Comparison of ENCODE assay signal across 11 cellular contexts in genomic region chr3:25423780-25424179, GRCh38. TPM values are rescaled to one million over a fixed set of nuclear protein-coding genes. Genes with fewer than 3 reads are reported as not detected.
DNase-seq lines count a peak whose midpoint lies in the region; ATAC-seq and TF ChIP-seq lines count a peak whose summit lies in the region.
"Had no signal": no experiment of that assay in that cellular context is flagged by ENCODE, and none has a peak within 500 bp of the region (broad histone marks: within the 10 kb centered on the region; RNA-seq: fewer than 3 reads in every experiment).

No MANE protein-coding gene starts in this region.

- TF ChIP-seq EP300 in sigmoid colon (IDR thresholded peaks at IDR 0.05) = no peak

- H3K9me3 ChIP-seq in SJSA1 (replicated peaks) (no peaks in the 10 kb centered on the region), sigmoid colon (no peaks in the 10 kb centered on the region), ascending aorta (no peaks in the 10 kb centered on the region)

- no peak for TF ChIP-seq POLR2A in sigmoid colon (IDR thresholded peaks at IDR 0.05)

- ATAC-seq in GM19035 (IDR thresholded peaks at IDR 0.05; ENCODE audit: unreplicated experiment) = no peak

- H3K4me3 ChIP-seq in SJSA1 = no peak overlapping the region
- no peak overlapping the region for H3K4me3 ChIP-seq in fibroblast of mammary gland (ENCODE audit: control insufficient read depth, low read depth, low read length)
- H3K4me3 ChIP-seq in sigmoid colon = no peak overlapping the region
- no peak overlapping the region for H3K4me3 ChIP-seq in ascending aorta

- peak; percentile 47 for DNase-seq in GM04504 (ENCODE audit: low read depth)
- DNase-seq in SJSA1 (ENCODE audit: low read depth in 1 of 2, low spot score in 2 of 2) = peak; percentile 47 to 64
- DNase-seq in fibroblast of mammary gland (ENCODE audit: low read depth) = peak; percentile 70
- no peak for DNase-seq in sigmoid colon
- DNase-seq in NCI-H2081 (lab: John Stamatoyannopoulos, UW) = no peak
- DNase-seq in ascending aorta (ENCODE audit: low spot score in 2 of 2) = no peak
- DNase-seq in glomerular visceral epithelial cell (ENCODE audit: extremely low spot score) = no peak
- DNase-seq: COR-L47, kidney, SW 1271 had no signal

- intact Hi-C loops in sigmoid colon (cut with DNase I) (loop anchor here (10.0 kb wide), 3 partner anchors 241 to 399 kb away; partner anchors contain the start of gene TOP2B), ascending aorta (cut with DNase I) (loop anchor here (10.0 kb wide), 1 partner anchor 269 kb away; no protein-coding TSS in a partner anchor)

- H3K27ac ChIP-seq in SJSA1 (peak overlapping the region; percentile 46), sigmoid colon (peak overlapping the region; percentile 59 to 95 (median 76)), ascending aorta (no peak overlapping the region)

- H3K27me3 ChIP-seq in SJSA1 (replicated peaks) (no peaks in the 10 kb centered on the region), sigmoid colon (no peaks in the 10 kb centered on the region), ascending aorta (no peaks in the 10 kb centered on the region)

- no peaks in the 10 kb centered on the region for H3K36me3 ChIP-seq in SJSA1
- no peaks in the 10 kb centered on the region for H3K36me3 ChIP-seq in sigmoid colon
- H3K36me3 ChIP-seq in ascending aorta = no peaks in the 10 kb centered on the region

- H3K4me1 ChIP-seq in SJSA1 (replicated peaks) = peaks cover 46% of the 10 kb centered on the region
- peaks cover 0 to 44% (median 31%) of the 10 kb centered on the region in 4 donors for H3K4me1 ChIP-seq in sigmoid colon
- H3K4me1 ChIP-seq in ascending aorta = peaks cover 0 to 3% of the 10 kb centered on the region in 2 donors

- TF ChIP-seq CTCF in fibroblast of mammary gland (conservative IDR thresholded peaks at IDR 0.05; ENCODE audit: control insufficient read depth, insufficient read depth, low read depth, low read length) = no peak
- no peak for TF ChIP-seq CTCF in sigmoid colon (IDR thresholded peaks at IDR 0.05)
- TF ChIP-seq CTCF in ascending aorta (IDR thresholded peaks at IDR 0.05) = no peak

- 73 to 82% methylated on average over 5 of the region's 5 CpGs for WGBS in sigmoid colon, 2 donors

RNA-seq across cellular contexts. Expression of gene RARB, which starts 4.3 kb away (rescaled TPM):
- total RNA-seq in SJSA1 (2014; rRNA removed; shearing (Covaris generic)) = 11.7 and 17.9 TPM in 2 replicates
- total RNA-seq in sigmoid colon (10 to 100 TPM in 3 of 4 donors, 1 to 10 TPM in 1; 8.3 to 18.5 (median 11.9) TPM), ascending aorta (52.7 TPM)
- polyA plus RNA-seq in sigmoid colon = 1 to 10 TPM; 1.2 to 2.4 (median 2.1) TPM

Comparison
In these comparisons a context has a peak if more than half of its experiments do, and no peak if none do; other contexts are left out.
1. DNase-seq: peak in GM04504 (single experiment), SJSA1 (2 of 2) and fibroblast of mammary gland (single experiment); none in sigmoid colon (single experiment), NCI-H2081 (0 of 2), ascending aorta (0 of 2) and glomerular visceral epithelial cell (single experiment).
2. H3K27ac ChIP-seq: peak in SJSA1 (single experiment) and sigmoid colon (4 of 4); none in ascending aorta (0 of 2).